In genomic region chr1:226608699-226609505, GRCh38 we compare ENCODE assay signal across 9 cellular contexts.
DNase-seq lines count a peak whose midpoint lies in the region; ATAC-seq and TF ChIP-seq lines count a peak whose summit lies in the region.
"Had no signal": no experiment of that assay in that cellular context is flagged by ENCODE, and none has a peak within 500 bp of the region (broad histone marks: within the 10 kb centered on the region; RNA-seq: fewer than 3 reads in every experiment).

No MANE protein-coding gene starts in this region.

- H3K4me3 Mint-ChIP-seq in natural killer cell treated with Interleukin-12 subunit alpha and Interleukin-12 subunit beta and Interleukin-15 and Interleukin-18, amount 100 ng/mL, for 72 hours = no peak overlapping the region
- H3K4me3 Mint-ChIP-seq: activated naive CD4-positive, alpha-beta T cell treated with anti-CD3 and anti-CD28 coated beads, Interleukin-2, amount 50 U/mL, for 24 hours had no signal

- DNase-seq in DMS53 (lab: John Stamatoyannopoulos, UW) (peak; percentile 82), NOMO-1 treated with DMSO at 0.1 percent for 48 hours (lab: John Stamatoyannopoulos, UW; ENCODE audit: unreplicated experiment) (peak; percentile 39), erythroblast (lab: John Stamatoyannopoulos, UW) (peak; percentile 70 to 83), mesenteric fat pad (ENCODE audit: low spot score) (no peak)
- DNase-seq in activated CD8-positive, alpha-beta memory T cell treated with anti-CD3 and anti-CD28 coated beads, Interleukin-2, amount 50 U/mL, for 1 hour (ENCODE audit: extremely low read depth) = peak; percentile 22
- DNase-seq in natural killer cell treated with Interleukin-12 subunit alpha and Interleukin-12 subunit beta and Interleukin-15 and Interleukin-18, amount 100 ng/mL, for 72 hours (ENCODE audit: low spot score) = peak; percentile 64

- no peaks in the 10 kb centered on the region for H3K36me3 ChIP-seq in subcutaneous abdominal adipose tissue (ENCODE audit: control insufficient read depth in 5 of 5, insufficient read depth in 5 of 5, low read length in 5 of 5)

- H3K27me3 Mint-ChIP-seq in natural killer cell treated with Interleukin-12 subunit alpha and Interleukin-12 subunit beta and Interleukin-15 and Interleukin-18, amount 100 ng/mL, for 72 hours = no peaks in the 10 kb centered on the region

- no peaks in the 10 kb centered on the region for H3K9me3 ChIP-seq in subcutaneous abdominal adipose tissue (ENCODE audit: control insufficient read depth in 5 of 5, low read length in 5 of 5)

- H3K9me3 Mint-ChIP-seq in natural killer cell treated with Interleukin-12 subunit alpha and Interleukin-12 subunit beta and Interleukin-15 and Interleukin-18, amount 100 ng/mL, for 72 hours = no peaks in the 10 kb centered on the region
- H3K9me3 Mint-ChIP-seq: activated naive CD4-positive, alpha-beta T cell treated with anti-CD3 and anti-CD28 coated beads, Interleukin-2, amount 50 U/mL, for 24 hours had no signal

- H3K27me3 ChIP-seq in subcutaneous abdominal adipose tissue (ENCODE audit: control insufficient read depth in 5 of 5, insufficient read depth in 4 of 5, low read length in 5 of 5) = no peaks in the 10 kb centered on the region

- ATAC-seq in HG03159 (IDR thresholded peaks at IDR 0.05; ENCODE audit: unreplicated experiment) = peak; percentile 58
- ATAC-seq in natural killer cell treated with Interleukin-12 subunit alpha and Interleukin-12 subunit beta and Interleukin-15 and Interleukin-18, amount 100 ng/mL, for 72 hours = peak; percentile 68 to 73

- H3K27ac Mint-ChIP-seq in natural killer cell treated with Interleukin-12 subunit alpha and Interleukin-12 subunit beta and Interleukin-15 and Interleukin-18, amount 100 ng/mL, for 72 hours = no peak overlapping the region
- H3K27ac Mint-ChIP-seq: activated naive CD4-positive, alpha-beta T cell treated with anti-CD3 and anti-CD28 coated beads, Interleukin-2, amount 50 U/mL, for 24 hours had no signal

- H3K4me1 Mint-ChIP-seq in natural killer cell treated with Interleukin-12 subunit alpha and Interleukin-12 subunit beta and Interleukin-15 and Interleukin-18, amount 100 ng/mL, for 72 hours (ENCODE audit: low read depth in 2 of 2) = no peaks in the 10 kb centered on the region
- H3K4me1 Mint-ChIP-seq: activated naive CD4-positive, alpha-beta T cell treated with anti-CD3 and anti-CD28 coated beads, Interleukin-2, amount 50 U/mL, for 24 hours had no signal

- H3K36me3 Mint-ChIP-seq in natural killer cell treated with Interleukin-12 subunit alpha and Interleukin-12 subunit beta and Interleukin-15 and Interleukin-18, amount 100 ng/mL, for 72 hours = no peaks in the 10 kb centered on the region
- H3K36me3 Mint-ChIP-seq: activated naive CD4-positive, alpha-beta T cell treated with anti-CD3 and anti-CD28 coated beads, Interleukin-2, amount 50 U/mL, for 24 hours had no signal

- H3K27ac ChIP-seq in subcutaneous abdominal adipose tissue (ENCODE audit: low read depth, low read length) = peak overlapping the region; percentile 11

- no peak overlapping the region for H3K4me3 ChIP-seq in subcutaneous abdominal adipose tissue (ENCODE audit: low read depth in 1 of 5, low read length in 5 of 5)

- no peak overlapping the region for H3K9ac ChIP-seq in subcutaneous abdominal adipose tissue (ENCODE audit: low read length in 5 of 5)

- TF ChIP-seq POLR2A in erythroblast (IDR thresholded peaks at IDR 0.05; ENCODE audit: low read length) = no peak

- peaks cover 4 to 48% (median 35%) of the 10 kb centered on the region in 5 donors for H3K4me1 ChIP-seq in subcutaneous abdominal adipose tissue (ENCODE audit: control insufficient read depth in 5 of 5, insufficient read depth in 5 of 5, low read length in 5 of 5)
